1 cellular context compared by ENCODE assay signal in the genomic region with DNA sequence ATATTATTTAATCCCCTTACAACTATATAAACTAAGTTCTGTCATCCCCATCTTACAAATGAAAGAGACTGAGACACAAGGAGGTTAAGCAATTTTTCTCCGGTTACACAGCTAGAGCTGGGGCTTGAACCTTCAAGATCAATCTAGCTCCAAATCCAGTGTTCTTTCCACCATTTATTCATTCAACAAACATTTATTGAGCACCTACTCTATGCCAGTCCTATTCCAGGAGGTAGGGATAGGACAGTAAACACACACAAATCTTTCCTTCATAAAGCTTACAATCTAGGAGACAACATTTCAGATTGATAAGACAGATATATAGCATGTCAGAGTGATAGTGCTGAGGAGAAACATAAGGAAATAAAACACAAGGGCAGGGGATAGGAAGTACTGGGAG.
A peak's percentile ranks its signal among the peaks of the same experiment; 100 is the strongest.
TF ChIP-seq lines count a peak whose summit lies in the region.

No MANE protein-coding gene starts in this region.

TF ChIP-seq in K562, 482 proteins besides CTCF, POLR2A, EP300 and RAD21:
- no peak for TF ChIP-seq ZFPM2 (CRISPR knock-in tag; IDR thresholded peaks at IDR 0.05)
- no peak for TF ChIP-seq SMAD1 (IDR thresholded peaks at IDR 0.05; ENCODE audit: low read depth, low read length, partially characterized antibody)
- no peak for TF ChIP-seq GTF2A2 (tag; IDR thresholded peaks at IDR 0.05)
- no peak for TF ChIP-seq RBM14 (IDR thresholded peaks at IDR 0.05; ENCODE audit: borderline replicate concordance, insufficient read depth, low read depth, low read length)
- no peak for TF ChIP-seq CBX3 (IDR thresholded peaks at IDR 0.05; ENCODE audit: borderline replicate concordance in 1 of 2, low read length in 2 of 2)
- no peak for TF ChIP-seq SMARCB1 (IDR thresholded peaks at IDR 0.05; ENCODE audit: insufficient read length, low read depth)
- no peak for TF ChIP-seq ZKSCAN3 (CRISPR knock-in tag; IDR thresholded peaks at IDR 0.05)
- TF ChIP-seq ASH1L (IDR thresholded peaks at IDR 0.05; ENCODE audit: borderline replicate concordance, low read depth, partially characterized antibody) = no peak
- 0 out of 2 replicates have a peak, but pooled peaks have one; percentile 58 for TF ChIP-seq ZNF3 (CRISPR knock-in tag; IDR thresholded peaks at IDR 0.05)
- TF ChIP-seq GABPB2 (CRISPR knock-in tag; conservative IDR thresholded peaks at IDR 0.05) = no peak
- TF ChIP-seq RBM25 (IDR thresholded peaks at IDR 0.05; ENCODE audit: low read depth, low read length, severe bottlenecking) = peak; percentile 17
- no peak for TF ChIP-seq ZFP1 (CRISPR knock-in tag; IDR thresholded peaks at IDR 0.05)
- no peak for TF ChIP-seq TRIM28 (IDR thresholded peaks at IDR 0.05)
- TF ChIP-seq ZSCAN29 (IDR thresholded peaks at IDR 0.05) = no peak
- TF ChIP-seq, protein P1, sequence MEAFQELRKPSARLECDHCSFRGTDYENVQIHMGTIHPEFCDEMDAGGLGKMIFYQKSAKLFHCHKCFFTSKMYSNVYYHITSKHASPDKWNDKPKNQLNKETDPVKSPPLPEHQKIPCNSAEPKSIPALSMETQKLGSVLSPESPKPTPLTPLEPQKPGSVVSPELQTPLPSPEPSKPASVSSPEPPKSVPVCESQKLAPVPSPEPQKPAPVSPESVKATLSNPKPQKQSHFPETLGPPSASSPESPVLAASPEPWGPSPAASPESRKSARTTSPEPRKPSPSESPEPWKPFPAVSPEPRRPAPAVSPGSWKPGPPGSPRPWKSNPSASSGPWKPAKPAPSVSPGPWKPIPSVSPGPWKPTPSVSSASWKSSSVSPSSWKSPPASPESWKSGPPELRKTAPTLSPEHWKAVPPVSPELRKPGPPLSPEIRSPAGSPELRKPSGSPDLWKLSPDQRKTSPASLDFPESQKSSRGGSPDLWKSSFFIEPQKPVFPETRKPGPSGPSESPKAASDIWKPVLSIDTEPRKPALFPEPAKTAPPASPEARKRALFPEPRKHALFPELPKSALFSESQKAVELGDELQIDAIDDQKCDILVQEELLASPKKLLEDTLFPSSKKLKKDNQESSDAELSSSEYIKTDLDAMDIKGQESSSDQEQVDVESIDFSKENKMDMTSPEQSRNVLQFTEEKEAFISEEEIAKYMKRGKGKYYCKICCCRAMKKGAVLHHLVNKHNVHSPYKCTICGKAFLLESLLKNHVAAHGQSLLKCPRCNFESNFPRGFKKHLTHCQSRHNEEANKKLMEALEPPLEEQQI (IDR thresholded peaks at IDR 0.05) = no peak
- no peak for TF ChIP-seq RBM22 (IDR thresholded peaks at IDR 0.05; ENCODE audit: low read depth, low read length, poor library complexity, severe bottlenecking)
- TF ChIP-seq ZNF232 (CRISPR knock-in tag; IDR thresholded peaks at IDR 0.05) = no peak
- no peak for TF ChIP-seq IFI16 (CRISPR knock-in tag; IDR thresholded peaks at IDR 0.05)
- TF ChIP-seq LCOR (CRISPR knock-in tag; IDR thresholded peaks at IDR 0.05) = no peak
- no peak for TF ChIP-seq NRF1 (conservative IDR thresholded peaks at IDR 0.05 in 1 of 2, IDR thresholded peaks at IDR 0.05 in 1 of 2)
- TF ChIP-seq RFX7 (CRISPR knock-in tag; IDR thresholded peaks at IDR 0.05) = no peak
- TF ChIP-seq TEAD2 (tag; IDR thresholded peaks at IDR 0.05) = no peak
- TF ChIP-seq, protein P2, sequence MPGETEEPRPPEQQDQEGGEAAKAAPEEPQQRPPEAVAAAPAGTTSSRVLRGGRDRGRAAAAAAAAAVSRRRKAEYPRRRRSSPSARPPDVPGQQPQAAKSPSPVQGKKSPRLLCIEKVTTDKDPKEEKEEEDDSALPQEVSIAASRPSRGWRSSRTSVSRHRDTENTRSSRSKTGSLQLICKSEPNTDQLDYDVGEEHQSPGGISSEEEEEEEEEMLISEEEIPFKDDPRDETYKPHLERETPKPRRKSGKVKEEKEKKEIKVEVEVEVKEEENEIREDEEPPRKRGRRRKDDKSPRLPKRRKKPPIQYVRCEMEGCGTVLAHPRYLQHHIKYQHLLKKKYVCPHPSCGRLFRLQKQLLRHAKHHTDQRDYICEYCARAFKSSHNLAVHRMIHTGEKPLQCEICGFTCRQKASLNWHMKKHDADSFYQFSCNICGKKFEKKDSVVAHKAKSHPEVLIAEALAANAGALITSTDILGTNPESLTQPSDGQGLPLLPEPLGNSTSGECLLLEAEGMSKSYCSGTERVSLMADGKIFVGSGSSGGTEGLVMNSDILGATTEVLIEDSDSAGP (CRISPR knock-in tag; IDR thresholded peaks at IDR 0.05) = no peak
- 0 out of 2 replicates have a peak, but pooled peaks have one; percentile 9 for TF ChIP-seq BCOR (IDR thresholded peaks at IDR 0.05)
- TF ChIP-seq, protein P3, sequence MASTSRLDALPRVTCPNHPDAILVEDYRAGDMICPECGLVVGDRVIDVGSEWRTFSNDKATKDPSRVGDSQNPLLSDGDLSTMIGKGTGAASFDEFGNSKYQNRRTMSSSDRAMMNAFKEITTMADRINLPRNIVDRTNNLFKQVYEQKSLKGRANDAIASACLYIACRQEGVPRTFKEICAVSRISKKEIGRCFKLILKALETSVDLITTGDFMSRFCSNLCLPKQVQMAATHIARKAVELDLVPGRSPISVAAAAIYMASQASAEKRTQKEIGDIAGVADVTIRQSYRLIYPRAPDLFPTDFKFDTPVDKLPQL (IDR thresholded peaks at IDR 0.05; ENCODE audit: extremely low read depth, insufficient read length) = no peak
- TF ChIP-seq CAMTA2 (CRISPR knock-in tag; conservative IDR thresholded peaks at IDR 0.05) = no peak
